In the genomic region with DNA sequence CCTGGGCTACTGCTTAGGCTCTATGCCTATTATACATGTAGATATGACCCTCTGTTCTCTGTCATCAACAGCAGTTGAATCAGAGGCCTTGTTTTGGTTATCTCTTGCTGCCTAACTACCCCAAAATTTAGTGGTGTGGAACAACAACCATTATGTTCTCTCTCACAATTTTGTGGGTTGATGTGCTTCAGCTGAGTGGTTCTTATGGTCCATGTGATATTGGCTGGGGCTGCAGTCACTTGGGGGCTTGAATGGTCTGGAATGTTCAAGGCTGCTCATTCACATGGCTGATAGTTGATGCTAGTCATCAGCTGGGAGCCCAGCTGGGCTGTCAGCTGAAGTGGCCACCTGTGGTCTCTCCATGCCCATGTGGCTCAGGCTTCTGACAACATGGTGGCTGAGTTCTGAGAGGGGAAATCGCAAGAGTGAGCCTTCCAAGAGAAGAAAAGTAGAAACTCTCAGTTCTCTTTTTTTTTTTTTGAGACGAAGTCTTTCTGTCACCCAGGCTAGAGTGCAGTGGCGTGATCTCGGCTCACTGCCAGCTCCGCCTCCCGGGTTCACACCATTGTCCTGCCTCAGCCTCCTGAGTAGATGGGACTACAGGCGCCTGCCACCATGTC, we compare ENCODE assay signal across 9 cellular contexts. TPM values are rescaled to one million over a fixed set of nuclear protein-coding genes. Genes with fewer than 3 reads are reported as not detected.
DNase-seq lines count a peak whose midpoint lies in the region; ATAC-seq lines count a peak whose summit lies in the region.
"Had no signal": no experiment of that assay in that cellular context is flagged by ENCODE, and none has a peak within 500 bp of the region (broad histone marks: within the 10 kb centered on the region; RNA-seq: fewer than 3 reads in every experiment).

No MANE protein-coding gene starts in this region.

- no peak overlapping the region for H3K4me3 Mint-ChIP-seq in effector memory CD8-positive, alpha-beta T cell
- no peak overlapping the region for H3K4me3 Mint-ChIP-seq in activated T-cell treated with anti-CD3 and anti-CD28 coated beads, Interleukin-2, amount 50 U/mL, for 4 hours

- H3K36me3 Mint-ChIP-seq in effector memory CD8-positive, alpha-beta T cell (ENCODE audit: insufficient read depth), result peaks cover 2% of the 10 kb centered on the region
- peaks cover 16% of the 10 kb centered on the region for H3K36me3 Mint-ChIP-seq in activated T-cell treated with anti-CD3 and anti-CD28 coated beads, Interleukin-2, amount 50 U/mL, for 4 hours (ENCODE audit: insufficient read depth)

- peak; percentile 94 for ATAC-seq in GM18502 (IDR thresholded peaks at IDR 0.05; ENCODE audit: poor library complexity, unreplicated experiment)
- peak; percentile 97 for ATAC-seq in GM21390 (IDR thresholded peaks at IDR 0.05; ENCODE audit: unreplicated experiment)
- peak; percentile 95 for ATAC-seq in HG03378 (IDR thresholded peaks at IDR 0.05; ENCODE audit: unreplicated experiment)
- ATAC-seq in effector memory CD8-positive, alpha-beta T cell (replicated peaks), result peak; percentile 35
- ATAC-seq in activated T-cell treated with anti-CD3 and anti-CD28 coated beads, Interleukin-2, amount 50 U/mL, for 4 hours, result no peak

- no peak for DNase-seq in effector memory CD8-positive, alpha-beta T cell
- no peak for DNase-seq in activated T-cell treated with anti-CD3 and anti-CD28 coated beads, Interleukin-2, amount 50 U/mL, for 4 hours
- DNase-seq in amniotic stem cell (lab: John Stamatoyannopoulos, UW) (no peak), NCI-H2029 treated with DMSO at 0.1 percent for 48 hours (lab: John Stamatoyannopoulos, UW) (no peak), cerebellum (ENCODE audit: low spot score) (no peak)
- DNase-seq: NCI-H2107 had no signal

- H3K27me3 Mint-ChIP-seq in effector memory CD8-positive, alpha-beta T cell, result no peaks in the 10 kb centered on the region
- H3K27me3 Mint-ChIP-seq in activated T-cell treated with anti-CD3 and anti-CD28 coated beads, Interleukin-2, amount 50 U/mL, for 4 hours (ENCODE audit: low read depth), result no peaks in the 10 kb centered on the region

- no peaks in the 10 kb centered on the region for H3K9me3 Mint-ChIP-seq in effector memory CD8-positive, alpha-beta T cell
- no peaks in the 10 kb centered on the region for H3K9me3 Mint-ChIP-seq in activated T-cell treated with anti-CD3 and anti-CD28 coated beads, Interleukin-2, amount 50 U/mL, for 4 hours

- H3K27ac Mint-ChIP-seq in effector memory CD8-positive, alpha-beta T cell, result peak overlapping the region in 1 of 2 donors; percentile 56

- H3K4me1 Mint-ChIP-seq in effector memory CD8-positive, alpha-beta T cell (ENCODE audit: low read depth in 2 of 2), result peaks cover 5 to 14% of the 10 kb centered on the region in 2 donors
- peaks cover 2% of the 10 kb centered on the region for H3K4me1 Mint-ChIP-seq in activated T-cell treated with anti-CD3 and anti-CD28 coated beads, Interleukin-2, amount 50 U/mL, for 4 hours (ENCODE audit: low read depth)

RNA-seq across cellular contexts. Expression of a gene that starts 47.8 kb away (rescaled TPM):
- 1 to 10 TPM; 7.2 to 9.8 (median 9.1) TPM for total RNA-seq in activated T-cell treated with anti-CD3 and anti-CD28 coated beads, Interleukin-2, amount 50 U/mL, for 4 hours
- total RNA-seq in cerebellum, result 3.2 TPM

Comparison
In these comparisons a context has a peak if more than half of its experiments do, and no peak if none do; other contexts are left out.
1. ATAC-seq: peak in GM18502 (single experiment), GM21390 (single experiment), HG03378 (single experiment) and effector memory CD8-positive, alpha-beta T cell (single experiment); none in activated T-cell treated with anti-CD3 and anti-CD28 coated beads, Interleukin-2, amount 50 U/mL, for 4 hours (0 of 2).